Comparison of ENCODE assay signal across 28 cellular contexts in genomic region chr18:78127041-78127440, GRCh38.
"Had no signal": no experiment of that assay in that cellular context is flagged by ENCODE, and none has a peak within 500 bp of the region (broad histone marks: within the 10 kb centered on the region; RNA-seq: fewer than 3 reads in every experiment).

No MANE protein-coding gene starts in this region.

- H3K36me3 ChIP-seq: ascending aorta, cardiac muscle cell had no signal

- DNase-seq: activated B cell treated with CpG ODN at 0.5 μM for 24 hours; activated CD4-positive, alpha-beta memory T cell treated with anti-CD3 and anti-CD28 coated beads, Interleukin-2, amount 10 ng/mL, durations not matched to agents 7 days and 5 days; activated CD4-positive, alpha-beta T cell treated with anti-CD3 and anti-CD28 coated beads for 4 hours; activated CD4-positive, alpha-beta T cell treated with anti-CD3 and anti-CD28 coated beads, Interleukin-2, amount 10 ng/mL, durations not matched to agents 24 days and 14 days; activated CD4-positive, alpha-beta T cell treated with anti-CD3 and anti-CD28 coated beads, Interleukin-2, amount 50 U/mL, for 48 hours; activated CD4-positive, CD25-positive, alpha-beta regulatory T cell treated with anti-CD3 and anti-CD28 coated beads, Interleukin-2, amount 50 U/mL, for 72 hours; activated CD8-positive, alpha-beta memory T cell treated with anti-CD3 and anti-CD28 coated beads for 24 hours; activated CD8-positive, alpha-beta memory T cell treated with anti-CD3 and anti-CD28 coated beads, Interleukin-2, amount 10 ng/mL, durations not matched to agents 7 days and 5 days; activated CD8-positive, alpha-beta memory T cell treated with anti-CD3 and anti-CD28 coated beads, Interleukin-2, amount 50 U/mL, for 48 hours; activated CD8-positive, alpha-beta T cell treated with anti-CD3 and anti-CD28 coated beads, Interleukin-2, amount 10 ng/mL, durations not matched to agents 7 days and 5 days; activated effector memory CD4-positive, alpha-beta T cell treated with Interleukin-2 at 50 U/mL for 16 hours; activated gamma-delta T cell; activated naive CD4-positive, alpha-beta T cell treated with anti-CD3 and anti-CD28 coated beads, Interleukin-2, amount 10 ng/mL, durations not matched to agents 7 days and 5 days; activated naive CD4-positive, alpha-beta T cell treated with Interleukin-2 at 50 U/mL for 16 hours; activated naive CD8-positive, alpha-beta T cell treated with anti-CD3 and anti-CD28 coated beads, Interleukin-2, amount 10 ng/mL, durations not matched to agents 7 days and 5 days; activated naive CD8-positive, alpha-beta T cell treated with anti-CD3 and anti-CD28 coated beads, Interleukin-2, amount 50 U/mL, for 24 hours; activated T-cell treated with anti-CD3 and anti-CD28 coated beads, Interleukin-2, amount 50 U/mL, for 24 hours; activated T-cell treated with anti-CD3 and anti-CD28 coated beads, Interleukin-2, amount 50 U/mL, for 48 hours; amygdala; anterior cingulate cortex; caudate nucleus; cerebellar nuclear complex; T-helper 1 cell; T-helper 2 cell; T-helper 9 cell had no signal

- H3K4me1 ChIP-seq: ascending aorta had no signal

- H3K27me3 ChIP-seq: ascending aorta, cardiac muscle cell had no signal

- ATAC-seq: activated CD8-positive, alpha-beta memory T cell treated with anti-CD3 and anti-CD28 coated beads, Interleukin-2, amount 10 ng/mL, durations not matched to agents 7 days and 5 days; activated CD8-positive, alpha-beta T cell treated with anti-CD3 and anti-CD28 coated beads, Interleukin-2, amount 10 ng/mL, durations not matched to agents 7 days and 5 days; activated naive CD8-positive, alpha-beta T cell treated with anti-CD3 and anti-CD28 coated beads, Interleukin-2, amount 50 U/mL, for 24 hours had no signal

- H3K27ac ChIP-seq: ascending aorta, cardiac muscle cell, VCaP had no signal

- H3K9me3 ChIP-seq: ascending aorta had no signal

- H3K4me3 ChIP-seq: ascending aorta, cardiac muscle cell had no signal
